ENCODE assay signal across 24 cellular contexts in the genomic region with DNA sequence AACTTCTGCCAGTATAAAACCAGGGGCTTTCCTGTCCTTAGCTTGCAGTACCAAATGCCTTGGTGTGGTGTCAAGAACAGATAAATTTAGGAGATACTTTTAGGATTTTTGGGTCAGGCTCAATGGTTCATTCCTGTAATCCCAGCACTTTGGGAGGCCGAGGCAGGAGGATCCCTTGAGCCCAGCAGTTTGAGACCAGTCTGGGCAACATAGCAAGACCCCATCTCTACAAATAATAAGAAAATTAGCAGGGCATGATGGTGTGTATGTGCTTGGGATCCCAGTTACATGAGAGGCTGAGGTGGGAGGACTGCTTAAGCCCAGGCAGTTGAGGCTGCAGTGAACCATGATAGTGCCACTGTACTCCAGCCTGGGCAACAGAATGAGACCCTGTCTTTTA. TPM values are rescaled to one million over a fixed set of nuclear protein-coding genes. Genes with fewer than 3 reads are reported as not detected.
"Had no signal": no experiment of that assay in that cellular context is flagged by ENCODE, and none has a peak within 500 bp of the region (broad histone marks: within the 10 kb centered on the region; RNA-seq: fewer than 3 reads in every experiment).

No MANE protein-coding gene starts in this region.

- ATAC-seq: Panc1, PC-3, T-cell had no signal

- DNase-seq: IMR-90, Kasumi-1, MM.1S, NCI-H1092 treated with DMSO at 0.1 percent for 48 hours, NCI-H1436, NCI-H187, NCI-H2029, NCI-H2081 treated with DMSO at 0.1 percent for 48 hours, NCI-H2171, NCI-H226, NCI-H446, NCI-H510A, NCI-H524 treated with DMSO at 0.1 percent for 48 hours, NCI-H69, NCI-H774, PC-3, SHP77, SK-N-SH, SW 1271, T-cell had no signal

- H3K27ac ChIP-seq: KMS-11, RWPE1 had no signal

- H3K9ac ChIP-seq: KMS-11, SK-N-SH had no signal

- H3K9me3 ChIP-seq: SK-N-SH had no signal

- H3K4me2 ChIP-seq: KMS-11, SK-N-SH had no signal

RNA-seq across cellular contexts. Expression of a gene that starts 22.5 kb away (rescaled TPM):
- total RNA-seq: PC-3 had no signal

RNA-seq across cellular contexts. Expression of a gene that starts 26.2 kb away (rescaled TPM):
- total RNA-seq: SK-MEL-5 had no signal

RNA-seq across cellular contexts. Expression of a gene that starts 40.9 kb away (rescaled TPM):
- total RNA-seq: PC-3, SK-MEL-5 had no signal
